Comparison of ENCODE assay signal across 8 cellular contexts in genomic region chr1:168112673-168113305, GRCh38. TPM values are rescaled to one million over a fixed set of nuclear protein-coding genes. Genes with fewer than 3 reads are reported as not detected.
DNase-seq lines count a peak whose midpoint lies in the region; ATAC-seq lines count a peak whose summit lies in the region.

No MANE protein-coding gene starts in this region.

- H3K27ac ChIP-seq in esophagus (ENCODE audit: low read depth in 2 of 2, low read length in 1 of 2): peak overlapping the region; percentile 45 to 55

- no peaks in the 10 kb centered on the region for H3K27me3 ChIP-seq in esophagus (ENCODE audit: control insufficient read depth in 1 of 2, insufficient read depth in 2 of 2, low read length in 2 of 2)

- DNase-seq in Caki2 (ENCODE audit: low read depth) (peak; percentile 64), HS-27A (ENCODE audit: low read depth) (peak; percentile 39), SW480 (ENCODE audit: low spot score) (peak; percentile 53), cerebellar nuclear complex (lab: John Stamatoyannopoulos, UW) (no peak)
- peak; percentile 15 to 62 (median 34) for DNase-seq in stimulated activated CD4-positive, alpha-beta T cell treated with anti-CD3 and anti-CD28 coated beads, TNF-alpha, amount 100 ng/mL, for 24 hours (ENCODE audit: low read depth in 3 of 3)

- ATAC-seq in GM18867 (IDR thresholded peaks at IDR 0.05; ENCODE audit: unreplicated experiment) (no peak), GM18861 (IDR thresholded peaks at IDR 0.05; ENCODE audit: unreplicated experiment) (no peak)

- WGBS in esophagus, 2 donors: 62 to 83% methylated on average over 6 of the region's 6 CpGs

- H3K4me3 ChIP-seq in esophagus (ENCODE audit: low read depth in 1 of 2, low read length in 2 of 2): no peak overlapping the region

- H3K9me3 ChIP-seq in esophagus (ENCODE audit: control insufficient read depth in 2 of 2, insufficient read depth in 1 of 2, low read depth in 1 of 2, low read length in 1 of 2): no peaks in the 10 kb centered on the region

- peaks cover 2 to 4% of the 10 kb centered on the region in 2 donors for H3K4me1 ChIP-seq in esophagus (ENCODE audit: control insufficient read depth in 2 of 2, insufficient read depth in 2 of 2, low read length in 1 of 2)

- H3K36me3 ChIP-seq in esophagus (ENCODE audit: control insufficient read depth in 2 of 2, insufficient read depth in 2 of 2, low read length in 1 of 2): no peaks in the 10 kb centered on the region

- in situ Hi-C loops in Caki2 (cut with HindIII; ENCODE audit: low pct_unique_long_range_greater_than_20kb, low sequenced_read_pairs): no loop called here

RNA-seq across cellular contexts. Expression of gene GPR161, which starts 23.9 kb away (rescaled TPM):
- total RNA-seq in Caki2 (2014; rRNA removed; shearing (Covaris generic); ENCODE audit: low replicate concordance): 7.2 and 7.8 TPM in 2 replicates
- polyA plus RNA-seq in esophagus: 1 to 10 TPM; 1.9 to 3.4 TPM

Comparison
In these comparisons a context has a peak if more than half of its experiments do, and no peak if none do; other contexts are left out.
1. DNase-seq: peak in Caki2 (single experiment), HS-27A (single experiment), SW480 (single experiment) and stimulated activated CD4-positive, alpha-beta T cell treated with anti-CD3 and anti-CD28 coated beads, TNF-alpha, amount 100 ng/mL, for 24 hours (3 of 3); none in cerebellar nuclear complex (0 of 2).